In genomic region chr16:2585651-2586081, GRCh38 we compare ENCODE assay signal across 1 cellular context.
TF ChIP-seq lines count a peak whose summit lies in the region.

No MANE protein-coding gene starts in this region.

TF ChIP-seq in GM12878, 131 proteins besides CTCF, POLR2A, EP300 and RAD21 (continued from another document):
- no peak for TF ChIP-seq ATF3 (IDR thresholded peaks at IDR 0.05; ENCODE audit: borderline replicate concordance, extremely low read depth, low read depth, low read length)
- no peak for TF ChIP-seq RBBP5 (conservative IDR thresholded peaks at IDR 0.05)
